Comparison of ENCODE assay signal across 22 cellular contexts in genomic region chr16:71767060-71767900, GRCh38. TPM values are rescaled to one million over a fixed set of nuclear protein-coding genes. Genes with fewer than 3 reads are reported as not detected.
A peak's percentile ranks its signal among the peaks of the same experiment; 100 is the strongest.
DNase-seq lines count a peak whose midpoint lies in the region; ATAC-seq and TF ChIP-seq lines count a peak whose summit lies in the region.
"Had no signal": no experiment of that assay in that cellular context is flagged by ENCODE, and none has a peak within 500 bp of the region (broad histone marks: within the 10 kb centered on the region; RNA-seq: fewer than 3 reads in every experiment).

No MANE protein-coding gene starts in this region.

- H3K79me2 ChIP-seq in SK-N-SH (ENCODE audit: insufficient read depth) (peaks cover 10% of the 10 kb centered on the region), KMS-11 (ENCODE audit: insufficient read depth, low read depth) (no peaks in the 10 kb centered on the region; the same call in 1 of the 2 replicates)

- peaks cover 72% of the 10 kb centered on the region for H3K36me3 Mint-ChIP-seq in brain
- peaks cover 33% of the 10 kb centered on the region for H3K36me3 Mint-ChIP-seq in type B pancreatic cell

- H3K27me3 ChIP-seq in SK-N-SH (ENCODE audit: insufficient read depth) (no peaks in the 10 kb centered on the region), KMS-11 (ENCODE audit: insufficient read depth, low read depth) (no peaks in the 10 kb centered on the region)
- H3K27me3 ChIP-seq: thyroid gland had no signal

- H3K9me3 Mint-ChIP-seq in brain (no peaks in the 10 kb centered on the region), type B pancreatic cell (no peaks in the 10 kb centered on the region)
- H3K9me3 Mint-ChIP-seq: WTC11 had no signal

- POLR2A ChIA-PET in SK-N-SH (lab: Yijun Ruan, JAX): no interaction called here

- H3K9ac ChIP-seq in SK-N-SH (no peak overlapping the region), KMS-11 (peak overlapping the region; percentile 17; the same call in 1 of the 2 replicates)

- no peak for ATAC-seq in SK-N-SH treated with all-trans-retinoic acid at 6 μM for 48 hours
- no peak for ATAC-seq in mucosa of descending colon
- no peak for ATAC-seq in HG03439 (IDR thresholded peaks at IDR 0.05; ENCODE audit: unreplicated experiment)
- ATAC-seq: sciatic nerve, WTC11 had no signal

- no peak overlapping the region for H2AFZ ChIP-seq in SK-N-SH (ENCODE audit: low read depth)
- no peak overlapping the region for H2AFZ ChIP-seq in KMS-11 (ENCODE audit: low read depth)

- peaks cover 58 to 83% of the 10 kb centered on the region in 2 experiments for H3K36me3 ChIP-seq in SK-N-SH (replicated peaks in 1 of 2; ENCODE audit: control insufficient read depth in 1 of 2, insufficient read depth in 2 of 2, low read length in 1 of 2)
- H3K36me3 ChIP-seq in KMS-11 (ENCODE audit: insufficient read depth): no peaks in the 10 kb centered on the region; the same call in 1 of the 2 replicates
- H3K36me3 ChIP-seq in mucosa of descending colon (ENCODE audit: low read depth): no peaks in the 10 kb centered on the region

- DNase-seq in SK-N-SH (no peak), pons (ENCODE audit: low spot score) (peak; percentile 82), mucosa of descending colon (no peak), type B pancreatic cell (ENCODE audit: extremely low spot score, unreplicated experiment) (no peak)
- DNase-seq: activated CD8-positive, alpha-beta memory T cell treated with anti-CD3 and anti-CD28 coated beads, Interleukin-2, amount 50 U/mL, for 48 hours; anterior cingulate cortex; EL; GOT3; kidney glomerular epithelial cell; MV-4-11; NCI-H82; stimulated activated CD4-positive, alpha-beta T cell treated with anti-CD3 and anti-CD28 coated beads, Interleukin-2, amount 100 ng/mL, for 48 hours; stimulated activated CD8-positive, alpha-beta memory T cell treated with anti-CD3 and anti-CD28 coated beads, Interleukin-4, amount 100 ng/mL, for 48 hours; thyroid gland had no signal

- CTCF ChIA-PET in SK-N-SH (lab: Yijun Ruan, JAX): interaction anchor here (0.7 to 1.6 kb wide), 2 partner anchors 15 to 194 kb away, joined by 3 to 5 read pairs; no protein-coding TSS in a partner anchor

- 93% methylated on average over 3 of the region's 3 CpGs for WGBS in SK-N-SH (ENCODE audit: low lambda C conversion rate)

- TF ChIP-seq CTCF in SK-N-SH (IDR thresholded peaks at IDR 0.05): no peak
- no peak for TF ChIP-seq CTCF in KMS-11 (conservative IDR thresholded peaks at IDR 0.05; ENCODE audit: low read depth, low read length)
- TF ChIP-seq CTCF in brain (conservative IDR thresholded peaks at IDR 0.05): no peak
- no peak for TF ChIP-seq CTCF in mucosa of descending colon (IDR thresholded peaks at IDR 0.05)
- TF ChIP-seq CTCF in type B pancreatic cell (conservative IDR thresholded peaks at IDR 0.05): no peak

- H3K4me1 Mint-ChIP-seq in brain (no peaks in the 10 kb centered on the region), type B pancreatic cell (ENCODE audit: unreplicated experiment) (no peaks in the 10 kb centered on the region)
- H3K4me1 Mint-ChIP-seq: WTC11 had no signal

- H3K4me1 ChIP-seq in SK-N-SH (ENCODE audit: control insufficient read depth in 1 of 2, insufficient read depth in 2 of 2, low read depth in 1 of 2, low read length in 1 of 2) (peaks cover 0 to 25% of the 10 kb centered on the region in 2 experiments; a peak in 2 of 4 replicates), KMS-11 (ENCODE audit: low read depth, poor library complexity, severe bottlenecking) (peaks cover 16% of the 10 kb centered on the region), mucosa of descending colon (ENCODE audit: low read depth) (no peaks in the 10 kb centered on the region)
- H3K4me1 ChIP-seq: thyroid gland had no signal

- peaks cover 29% of the 10 kb centered on the region for H3F3A ChIP-seq in SK-N-SH (replicated peaks; ENCODE audit: insufficient read depth)

- H3K27ac ChIP-seq in SK-N-SH (ENCODE audit: low read depth in 2 of 2, low read length in 1 of 2): peak overlapping the region in 1 of 2 experiments; percentile 11; a peak in 1 of 4 replicates
- peak overlapping the region; percentile 66 for H3K27ac ChIP-seq in KMS-11
- H3K27ac ChIP-seq: 22Rv1, C4-2B, thyroid gland had no signal

- H3K9me3 ChIP-seq in SK-N-SH (no peaks in the 10 kb centered on the region), mucosa of descending colon (no peaks in the 10 kb centered on the region)
- H3K9me3 ChIP-seq: thyroid gland had no signal

- H3K9me2 ChIP-seq in SK-N-SH: no peaks in the 10 kb centered on the region

- H4K20me1 ChIP-seq in SK-N-SH (ENCODE audit: insufficient read depth) (0 out of 2 replicates have a peak, but pooled peaks cover 6% of the 10 kb centered on the region), KMS-11 (ENCODE audit: insufficient read depth) (no peaks in the 10 kb centered on the region)

- 0 out of 2 replicates have a peak overlapping the region, but pooled peaks have one; percentile 7 for H3K4me2 ChIP-seq in SK-N-SH
- peak overlapping the region; percentile 55 for H3K4me2 ChIP-seq in KMS-11

- H3K27ac Mint-ChIP-seq in brain: peak overlapping the region in 3 of 5 experiments; percentile 18 to 46 (median 25)
- H3K27ac Mint-ChIP-seq in type B pancreatic cell: no peak overlapping the region
- H3K27ac Mint-ChIP-seq: WTC11 had no signal

- TF ChIP-seq EP300 in SK-N-SH (IDR thresholded peaks at IDR 0.05; ENCODE audit: borderline replicate concordance in 1 of 2, low read depth in 1 of 2, low read length in 1 of 2): no peak

- intact Hi-C loops in mucosa of descending colon (cut with DNase I, micrococcal nuclease): no loop called here

- TF ChIP-seq RAD21 in SK-N-SH (IDR thresholded peaks at IDR 0.05; ENCODE audit: low read length): no peak

- H3K4me3 Mint-ChIP-seq in brain (no peak overlapping the region), type B pancreatic cell (no peak overlapping the region)
- H3K4me3 Mint-ChIP-seq: WTC11 had no signal

- no peak overlapping the region for H3K4me3 ChIP-seq in SK-N-SH (ENCODE audit: low read depth in 2 of 2, low read length in 1 of 2)
- no peak overlapping the region for H3K4me3 ChIP-seq in KMS-11 (IDR thresholded peaks at IDR 0.05; ENCODE audit: insufficient read depth, low read depth, low read length)
- H3K4me3 ChIP-seq in mucosa of descending colon: no peak overlapping the region
- H3K4me3 ChIP-seq: thyroid gland had no signal

- no peaks in the 10 kb centered on the region for H3K27me3 Mint-ChIP-seq in brain
- no peaks in the 10 kb centered on the region for H3K27me3 Mint-ChIP-seq in type B pancreatic cell

TF ChIP-seq in SK-N-SH, 30 proteins besides CTCF, POLR2A, EP300 and RAD21 (continues in another document):
- TF ChIP-seq ELF1 (IDR thresholded peaks at IDR 0.05): no peak
- TF ChIP-seq USF1 (IDR thresholded peaks at IDR 0.05; ENCODE audit: borderline replicate concordance, low read depth): no peak
- TF ChIP-seq FOXM1 (IDR thresholded peaks at IDR 0.05; ENCODE audit: low read depth): no peak
- TF ChIP-seq USF2 (IDR thresholded peaks at IDR 0.05; ENCODE audit: borderline replicate concordance, low read depth, low read length): no peak

TF ChIP-seq in SK-N-SH treated with all-trans-retinoic acid at 6 μM for 48 hours, 23 proteins besides CTCF, POLR2A, EP300 and RAD21 (continues in another document):
- TF ChIP-seq SNAI2 (CRISPR knock-in tag; IDR thresholded peaks at IDR 0.05) (no peak), PATZ1 (CRISPR knock-in tag; IDR thresholded peaks at IDR 0.05; ENCODE audit: borderline replicate concordance) (no peak), POU6F1 (CRISPR knock-in tag; IDR thresholded peaks at IDR 0.05; ENCODE audit: borderline replicate concordance, low read depth) (no peak), ARNTL (CRISPR knock-in tag; IDR thresholded peaks at IDR 0.05; ENCODE audit: borderline replicate concordance, low read depth) (no peak), ZNF8 (CRISPR knock-in tag; IDR thresholded peaks at IDR 0.05) (no peak), TOX (CRISPR knock-in tag; IDR thresholded peaks at IDR 0.05; ENCODE audit: borderline replicate concordance) (no peak)

RNA-seq across cellular contexts. Expression of gene AP1G1, which starts 41.4 kb away (rescaled TPM):
- polyA plus RNA-seq in SK-N-SH (2012; rRNA removed): 23.8 and 33.8 TPM in 2 replicates
- 18.1 and 19.1 TPM in 2 replicates for polyA plus RNA-seq in SK-N-SH (2012; cell fraction: cytosol; rRNA removed)
- polyA plus RNA-seq in SK-N-SH (2012; cell fraction: nucleus; rRNA removed): 34.5 and 56.0 TPM in 2 replicates
- 31.3 TPM for polyA plus RNA-seq in brain (ENCODE audit: insufficient read depth, low read depth, low replicate concordance)
- 100 to 1,000 TPM in 1 of 3 donors, 10 to 100 TPM in 2; 82.9 to 108 (median 96.7) TPM for total RNA-seq in mucosa of descending colon
- total RNA-seq in type B pancreatic cell (ENCODE audit: low replicate concordance): 90.5 and 115 TPM in 2 replicates

RNA-seq across cellular contexts. Expression of gene PHLPP2, which starts 42.8 kb away (rescaled TPM):
- 5.5 and 7.2 TPM in 2 replicates for polyA plus RNA-seq in SK-N-SH (2012; rRNA removed)
- 5.1 and 5.6 TPM in 2 replicates for polyA plus RNA-seq in SK-N-SH (2012; cell fraction: cytosol; rRNA removed)
- polyA plus RNA-seq in SK-N-SH (2012; cell fraction: nucleus; rRNA removed): 10.5 and 15.7 TPM in 2 replicates
- 3.3 TPM for polyA plus RNA-seq in brain (ENCODE audit: insufficient read depth, low read depth, low replicate concordance)
- total RNA-seq in mucosa of descending colon: 10 to 100 TPM; 42.0 to 85.5 (median 54.7) TPM
- total RNA-seq in type B pancreatic cell (ENCODE audit: low replicate concordance): 10.2 and 12.0 TPM in 2 replicates
